Comparison of ENCODE assay signal across 1 cellular context in the genomic region with DNA sequence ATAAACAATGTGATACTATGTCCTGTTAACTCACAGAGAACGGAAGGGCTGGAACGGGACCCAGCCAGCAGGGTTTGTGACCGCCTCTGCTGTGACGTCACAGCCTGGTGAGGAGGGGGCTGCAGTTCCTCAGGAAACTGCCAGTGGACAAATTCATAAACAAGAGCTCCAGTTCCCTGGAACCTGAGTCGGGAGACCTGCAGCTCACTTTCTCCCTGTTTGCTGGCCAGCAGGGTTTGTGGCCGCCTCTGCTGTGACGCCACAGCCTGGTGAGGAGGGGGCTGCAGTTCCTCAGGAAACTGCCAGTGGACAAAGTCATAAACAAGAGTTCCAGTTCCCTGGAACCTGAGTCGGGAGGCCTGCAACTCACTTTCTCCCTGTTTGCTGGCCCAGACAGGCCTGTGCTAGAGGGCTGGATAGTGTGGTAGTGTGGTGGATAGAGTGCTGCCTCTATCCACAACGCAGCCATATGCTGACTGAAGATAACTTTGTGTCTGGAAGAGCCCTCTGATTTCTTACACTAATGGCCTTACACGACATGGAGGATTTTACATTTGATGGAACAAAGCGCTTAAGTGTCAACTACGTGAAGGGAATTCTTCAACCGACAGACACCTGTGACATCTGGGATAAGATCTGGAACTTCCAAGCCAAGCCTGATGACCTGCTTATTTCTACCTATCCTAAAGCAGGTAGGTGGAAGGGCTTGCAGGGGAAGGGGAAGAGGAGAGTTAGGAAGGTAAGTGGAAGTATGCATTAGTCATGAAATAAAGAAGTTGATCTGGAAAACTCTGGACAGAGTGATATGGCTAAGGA.
TF ChIP-seq lines count a peak whose summit lies in the region.

TSS of gene SULT1C4 (plus strand) at position 140 of the 816 bp plus-strand sequence. CDS start at position 524, 384 bp downstream.

TF ChIP-seq in HepG2, 621 proteins besides CTCF, POLR2A, EP300 and RAD21 (continued from another document and continues in another):
- TF ChIP-seq HMG20A (CRISPR knock-in tag; IDR thresholded peaks at IDR 0.05; ENCODE audit: borderline replicate concordance): 0 out of 2 replicates have a peak, but pooled peaks have one; percentile 13
- TF ChIP-seq JUN (CRISPR knock-in tag; IDR thresholded peaks at IDR 0.05): no peak
- peak; percentile 37 for TF ChIP-seq PHF20 (CRISPR knock-in tag; IDR thresholded peaks at IDR 0.05)
- TF ChIP-seq ZNF616 (CRISPR knock-in tag; IDR thresholded peaks at IDR 0.05; ENCODE audit: low read depth): no peak
- 0 out of 2 replicates have a peak, but pooled peaks have one; percentile 44 for TF ChIP-seq ZNF451 (CRISPR knock-in tag; IDR thresholded peaks at IDR 0.05)
- 0 out of 2 replicates have a peak, but pooled peaks have one; percentile 47 for TF ChIP-seq ZMAT3 (CRISPR knock-in tag; conservative IDR thresholded peaks at IDR 0.05)
- peak; percentile 61; the same call in 1 of the 2 replicates for TF ChIP-seq NRL (CRISPR knock-in tag; IDR thresholded peaks at IDR 0.05; ENCODE audit: borderline replicate concordance)
- TF ChIP-seq ZNF331 (CRISPR knock-in tag; IDR thresholded peaks at IDR 0.05): 0 out of 2 replicates have a peak, but pooled peaks have one; percentile 12
- no peak for TF ChIP-seq RCOR2 (CRISPR knock-in tag; IDR thresholded peaks at IDR 0.05)
- peak; percentile 74 for TF ChIP-seq ZNF687 (CRISPR knock-in tag; IDR thresholded peaks at IDR 0.05)
- TF ChIP-seq TAF1 (CRISPR knock-in tag; IDR thresholded peaks at IDR 0.05): 0 out of 2 replicates have a peak, but pooled peaks have one; percentile 31
- peak; percentile 25 for TF ChIP-seq ZFY (CRISPR knock-in tag; IDR thresholded peaks at IDR 0.05)
- TF ChIP-seq ZSCAN29 (CRISPR knock-in tag; conservative IDR thresholded peaks at IDR 0.05): 0 out of 2 replicates have a peak, but pooled peaks have one; percentile 30
- peak; percentile 58 for TF ChIP-seq PHF8 (CRISPR knock-in tag; IDR thresholded peaks at IDR 0.05)
- TF ChIP-seq, protein P1, sequence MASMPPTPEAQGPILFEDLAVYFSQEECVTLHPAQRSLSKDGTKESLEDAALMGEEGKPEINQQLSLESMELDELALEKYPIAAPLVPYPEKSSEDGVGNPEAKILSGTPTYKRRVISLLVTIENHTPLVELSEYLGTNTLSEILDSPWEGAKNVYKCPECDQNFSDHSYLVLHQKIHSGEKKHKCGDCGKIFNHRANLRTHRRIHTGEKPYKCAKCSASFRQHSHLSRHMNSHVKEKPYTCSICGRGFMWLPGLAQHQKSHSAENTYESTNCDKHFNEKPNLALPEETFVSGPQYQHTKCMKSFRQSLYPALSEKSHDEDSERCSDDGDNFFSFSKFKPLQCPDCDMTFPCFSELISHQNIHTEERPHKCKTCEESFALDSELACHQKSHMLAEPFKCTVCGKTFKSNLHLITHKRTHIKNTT (CRISPR knock-in tag; IDR thresholded peaks at IDR 0.05): no peak
- TF ChIP-seq RFX5 (IDR thresholded peaks at IDR 0.05; ENCODE audit: low read depth, low read length): peak; percentile 67
- TF ChIP-seq ZNF83 (CRISPR knock-in tag; IDR thresholded peaks at IDR 0.05; ENCODE audit: borderline replicate concordance): 0 out of 2 replicates have a peak, but pooled peaks have one; percentile 37
- TF ChIP-seq KLF13 (CRISPR knock-in tag; IDR thresholded peaks at IDR 0.05): no peak
- TF ChIP-seq NCOR1 (IDR thresholded peaks at IDR 0.05; ENCODE audit: borderline replicate concordance, low read length): no peak
- TF ChIP-seq ZNF460 (CRISPR knock-in tag; IDR thresholded peaks at IDR 0.05; ENCODE audit: borderline replicate concordance): no peak
- no peak for TF ChIP-seq ZNF558 (CRISPR knock-in tag; IDR thresholded peaks at IDR 0.05; ENCODE audit: borderline replicate concordance)
- no peak for TF ChIP-seq AHR (CRISPR knock-in tag; IDR thresholded peaks at IDR 0.05)
- no peak for TF ChIP-seq SP4 (CRISPR knock-in tag; IDR thresholded peaks at IDR 0.05)
- no peak for TF ChIP-seq ZNF776 (CRISPR knock-in tag; IDR thresholded peaks at IDR 0.05)
- no peak for TF ChIP-seq KLF15 (CRISPR knock-in tag; IDR thresholded peaks at IDR 0.05; ENCODE audit: borderline replicate concordance)
- no peak for TF ChIP-seq ZBTB8A (CRISPR knock-in tag; IDR thresholded peaks at IDR 0.05; ENCODE audit: borderline replicate concordance, low read depth)
- TF ChIP-seq HOXA3 (CRISPR knock-in tag; IDR thresholded peaks at IDR 0.05): peak; percentile 63; the same call in 1 of the 2 replicates
- 0 out of 2 replicates have a peak, but pooled peaks have one; percentile 31 for TF ChIP-seq PITX1 (CRISPR knock-in tag; IDR thresholded peaks at IDR 0.05)
- no peak for TF ChIP-seq CENPBD1 (CRISPR knock-in tag; IDR thresholded peaks at IDR 0.05; ENCODE audit: borderline replicate concordance, low read depth)
- no peak for TF ChIP-seq PLRG1 (conservative IDR thresholded peaks at IDR 0.05)
- TF ChIP-seq CREM (IDR thresholded peaks at IDR 0.05): peak; percentile 94
- TF ChIP-seq CREM (CRISPR knock-in tag; IDR thresholded peaks at IDR 0.05): peak; percentile 55; the same call in 1 of the 2 replicates
- TF ChIP-seq ZNF431 (CRISPR knock-in tag; IDR thresholded peaks at IDR 0.05; ENCODE audit: borderline replicate concordance, low read depth): no peak
- no peak for TF ChIP-seq ZNF552 (CRISPR knock-in tag; IDR thresholded peaks at IDR 0.05; ENCODE audit: borderline replicate concordance)
- no peak for TF ChIP-seq BATF2 (CRISPR knock-in tag; IDR thresholded peaks at IDR 0.05)
- no peak for TF ChIP-seq ZNF143 (CRISPR knock-in tag; IDR thresholded peaks at IDR 0.05)
- peak; percentile 63; the same call in 1 of the 2 replicates for TF ChIP-seq ZNF350 (CRISPR knock-in tag; IDR thresholded peaks at IDR 0.05; ENCODE audit: borderline replicate concordance, low read depth)
- TF ChIP-seq TBL1XR1 (IDR thresholded peaks at IDR 0.05; ENCODE audit: borderline replicate concordance, low read length, partially characterized antibody): no peak
- 0 out of 2 replicates have a peak, but pooled peaks have one; percentile 55 for TF ChIP-seq HES4 (CRISPR knock-in tag; IDR thresholded peaks at IDR 0.05; ENCODE audit: borderline replicate concordance)
- TF ChIP-seq ATF1 (CRISPR knock-in tag; IDR thresholded peaks at IDR 0.05): peak; percentile 92
- peak; percentile 13 for TF ChIP-seq YY1 (IDR thresholded peaks at IDR 0.05; ENCODE audit: insufficient read depth, insufficient replicate concordance, low read depth, low read length)
- peak; percentile 59; the same call in 1 of the 2 replicates for TF ChIP-seq MTERF4 (CRISPR knock-in tag; IDR thresholded peaks at IDR 0.05)
- 0 out of 2 replicates have a peak, but pooled peaks have one; percentile 36 for TF ChIP-seq GABPB1 (CRISPR knock-in tag; IDR thresholded peaks at IDR 0.05)
- peak; percentile 41; the same call in 1 of the 2 replicates for TF ChIP-seq FOXC1 (CRISPR knock-in tag; IDR thresholded peaks at IDR 0.05; ENCODE audit: borderline replicate concordance)
- TF ChIP-seq, protein P2, sequence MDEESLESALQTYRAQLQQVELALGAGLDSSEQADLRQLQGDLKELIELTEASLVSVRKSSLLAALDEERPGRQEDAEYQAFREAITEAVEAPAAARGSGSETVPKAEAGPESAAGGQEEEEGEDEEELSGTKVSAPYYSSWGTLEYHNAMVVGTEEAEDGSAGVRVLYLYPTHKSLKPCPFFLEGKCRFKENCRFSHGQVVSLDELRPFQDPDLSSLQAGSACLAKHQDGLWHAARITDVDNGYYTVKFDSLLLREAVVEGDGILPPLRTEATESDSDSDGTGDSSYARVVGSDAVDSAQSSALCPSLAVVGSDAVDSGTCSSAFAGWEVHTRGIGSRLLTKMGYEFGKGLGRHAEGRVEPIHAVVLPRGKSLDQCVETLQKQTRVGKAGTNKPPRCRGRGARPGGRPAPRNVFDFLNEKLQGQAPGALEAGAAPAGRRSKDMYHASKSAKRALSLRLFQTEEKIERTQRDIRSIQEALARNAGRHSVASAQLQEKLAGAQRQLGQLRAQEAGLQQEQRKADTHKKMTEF (CRISPR knock-in tag; IDR thresholded peaks at IDR 0.05): peak; percentile 25; the same call in 1 of the 2 replicates
- TF ChIP-seq ELF4 (CRISPR knock-in tag; IDR thresholded peaks at IDR 0.05; ENCODE audit: borderline replicate concordance): 0 out of 2 replicates have a peak, but pooled peaks have one; percentile 45
- TF ChIP-seq ISL2 (CRISPR knock-in tag; IDR thresholded peaks at IDR 0.05): no peak
- 0 out of 2 replicates have a peak, but pooled peaks have one; percentile 67 for TF ChIP-seq POLR2AphosphoS5 (IDR thresholded peaks at IDR 0.05; ENCODE audit: low read depth, low read length)
- TF ChIP-seq ZFX (CRISPR knock-in tag; IDR thresholded peaks at IDR 0.05; ENCODE audit: low read depth): peak; percentile 82
- peak; percentile 34; the same call in 1 of the 2 replicates for TF ChIP-seq ZNF292 (CRISPR knock-in tag; IDR thresholded peaks at IDR 0.05; ENCODE audit: borderline replicate concordance, low read depth)
- TF ChIP-seq GABPA (IDR thresholded peaks at IDR 0.05; ENCODE audit: low read depth, low read length): no peak
- peak; percentile 60 for TF ChIP-seq GABPA (CRISPR knock-in tag; IDR thresholded peaks at IDR 0.05; ENCODE audit: low read depth)
- 0 out of 2 replicates have a peak, but pooled peaks have one; percentile 27 for TF ChIP-seq ZNF563 (CRISPR knock-in tag; IDR thresholded peaks at IDR 0.05)
- 0 out of 2 replicates have a peak, but pooled peaks have one; percentile 55 for TF ChIP-seq ZNF709 (CRISPR knock-in tag; IDR thresholded peaks at IDR 0.05)
- TF ChIP-seq SKIL (CRISPR knock-in tag; IDR thresholded peaks at IDR 0.05; ENCODE audit: borderline replicate concordance): no peak
- peak; percentile 15 for TF ChIP-seq FOXA3 (CRISPR knock-in tag; IDR thresholded peaks at IDR 0.05)
- TF ChIP-seq ZNF678 (CRISPR knock-in tag; IDR thresholded peaks at IDR 0.05): no peak
- TF ChIP-seq RNF2 (conservative IDR thresholded peaks at IDR 0.05; ENCODE audit: low read depth): no peak; the same call in 1 of the 2 replicates
